ENCODE assay signal across 1 cellular context in the genomic region with DNA sequence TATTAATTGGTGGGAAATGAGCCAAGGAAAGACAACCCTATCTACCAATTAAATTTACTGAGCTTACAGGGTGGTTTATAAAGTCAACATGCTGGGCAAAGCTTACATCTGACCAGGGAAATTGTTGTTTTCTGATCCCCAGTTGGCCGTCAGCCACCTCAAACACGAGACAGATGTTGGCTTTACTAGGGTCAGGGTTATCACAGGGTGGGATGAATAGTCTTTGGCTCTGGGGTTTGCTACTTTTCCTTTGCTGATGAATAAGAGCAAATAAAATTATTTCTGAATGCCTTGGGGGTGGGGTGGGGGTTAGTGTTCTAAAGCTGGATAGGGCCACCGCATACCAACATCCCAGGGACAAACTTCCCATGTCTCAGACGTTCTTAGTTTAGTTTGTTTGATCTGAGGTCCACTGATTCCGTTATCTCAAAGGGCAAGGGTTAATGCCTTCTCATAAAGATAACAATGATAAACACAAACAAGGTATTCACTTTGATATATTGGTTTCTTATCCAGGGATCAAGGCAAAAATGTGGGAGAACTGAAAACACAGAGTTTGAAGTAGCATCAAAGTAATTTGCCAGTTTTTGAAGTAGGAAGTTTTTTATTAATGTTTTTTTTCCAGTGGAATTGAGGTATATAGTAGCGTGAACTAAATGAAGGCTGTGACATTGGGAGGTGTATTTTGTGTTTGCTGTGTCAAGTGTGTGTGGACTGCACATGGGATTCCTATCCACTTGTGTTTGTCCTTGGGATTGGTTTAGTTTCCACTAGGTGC.
TF ChIP-seq lines count a peak whose summit lies in the region.

No MANE protein-coding gene starts in this region.

TF ChIP-seq in HepG2, 621 proteins besides CTCF, POLR2A, EP300 and RAD21 (continued from another document and continues in another):
- TF ChIP-seq ZNF724P (CRISPR knock-in tag; IDR thresholded peaks at IDR 0.05; ENCODE audit: borderline replicate concordance) (peak; percentile 16; the same call in 1 of the 2 replicates), ZSCAN21 (CRISPR knock-in tag; IDR thresholded peaks at IDR 0.05; ENCODE audit: borderline replicate concordance) (no peak; the same call in 1 of the 2 replicates), ZBTB7A (CRISPR knock-in tag; IDR thresholded peaks at IDR 0.05) (no peak), AHR (CRISPR knock-in tag; IDR thresholded peaks at IDR 0.05) (no peak; the same call in 1 of the 2 replicates), ZNF343 (CRISPR knock-in tag; IDR thresholded peaks at IDR 0.05) (no peak), MED13 (CRISPR knock-in tag; IDR thresholded peaks at IDR 0.05) (peak; percentile 65; the same call in 1 of the 2 replicates), ZC3H4 (CRISPR knock-in tag; IDR thresholded peaks at IDR 0.05; ENCODE audit: borderline replicate concordance) (no peak), ZFP36L1 (CRISPR knock-in tag; IDR thresholded peaks at IDR 0.05) (no peak; the same call in 1 of the 2 replicates), RFX5 (IDR thresholded peaks at IDR 0.05; ENCODE audit: low read depth, low read length) (no peak), REL (CRISPR knock-in tag; conservative IDR thresholded peaks at IDR 0.05) (no peak), PRMT3 (CRISPR knock-in tag; IDR thresholded peaks at IDR 0.05; ENCODE audit: borderline replicate concordance, low read depth) (no peak), MAFK (conservative IDR thresholded peaks at IDR 0.05 in 1 of 2, IDR thresholded peaks at IDR 0.05 in 1 of 2; ENCODE audit: low read length in 2 of 2) (no peak), ZNF629 (CRISPR knock-in tag; conservative IDR thresholded peaks at IDR 0.05) (peak; percentile 8; the same call in 1 of the 2 replicates), NFRKB (IDR thresholded peaks at IDR 0.05) (no peak), ZFP1 (CRISPR knock-in tag; IDR thresholded peaks at IDR 0.05) (peak; percentile 84), NFKBIZ (CRISPR knock-in tag; IDR thresholded peaks at IDR 0.05) (no peak), SRF (IDR thresholded peaks at IDR 0.05; ENCODE audit: low read depth, low read length) (no peak), ZNF337 (CRISPR knock-in tag; IDR thresholded peaks at IDR 0.05; ENCODE audit: borderline replicate concordance, low read depth) (no peak), SALL2 (CRISPR knock-in tag; IDR thresholded peaks at IDR 0.05) (peak; percentile 28; the same call in 1 of the 2 replicates), RNF2 (conservative IDR thresholded peaks at IDR 0.05; ENCODE audit: low read depth) (no peak; the same call in none of the 2 replicates), RARA (CRISPR knock-in tag; IDR thresholded peaks at IDR 0.05) (peak; percentile 97), SP2 (CRISPR knock-in tag; IDR thresholded peaks at IDR 0.05) (no peak), ZNF713 (CRISPR knock-in tag; IDR thresholded peaks at IDR 0.05) (no peak), FOXA1 (IDR thresholded peaks at IDR 0.05) (peak; percentile 77; the same call in 1 of the 2 replicates), FOXA1 (CRISPR knock-in tag; IDR thresholded peaks at IDR 0.05) (peak; percentile 95), ZNF292 (CRISPR knock-in tag; IDR thresholded peaks at IDR 0.05; ENCODE audit: borderline replicate concordance, low read depth) (peak; percentile 49; the same call in 1 of the 2 replicates), ZNF614 (CRISPR knock-in tag; IDR thresholded peaks at IDR 0.05; ENCODE audit: borderline replicate concordance) (peak; percentile 61; the same call in 1 of the 2 replicates), ZKSCAN5 (CRISPR knock-in tag; IDR thresholded peaks at IDR 0.05) (no peak), TCF7 (IDR thresholded peaks at IDR 0.05; ENCODE audit: low read depth) (peak; percentile 99)
- TF ChIP-seq, protein P1, sequence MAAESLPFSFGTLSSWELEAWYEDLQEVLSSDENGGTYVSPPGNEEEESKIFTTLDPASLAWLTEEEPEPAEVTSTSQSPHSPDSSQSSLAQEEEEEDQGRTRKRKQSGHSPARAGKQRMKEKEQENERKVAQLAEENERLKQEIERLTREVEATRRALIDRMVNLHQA (CRISPR knock-in tag; IDR thresholded peaks at IDR 0.05), result no peak
- TF ChIP-seq, protein P2, sequence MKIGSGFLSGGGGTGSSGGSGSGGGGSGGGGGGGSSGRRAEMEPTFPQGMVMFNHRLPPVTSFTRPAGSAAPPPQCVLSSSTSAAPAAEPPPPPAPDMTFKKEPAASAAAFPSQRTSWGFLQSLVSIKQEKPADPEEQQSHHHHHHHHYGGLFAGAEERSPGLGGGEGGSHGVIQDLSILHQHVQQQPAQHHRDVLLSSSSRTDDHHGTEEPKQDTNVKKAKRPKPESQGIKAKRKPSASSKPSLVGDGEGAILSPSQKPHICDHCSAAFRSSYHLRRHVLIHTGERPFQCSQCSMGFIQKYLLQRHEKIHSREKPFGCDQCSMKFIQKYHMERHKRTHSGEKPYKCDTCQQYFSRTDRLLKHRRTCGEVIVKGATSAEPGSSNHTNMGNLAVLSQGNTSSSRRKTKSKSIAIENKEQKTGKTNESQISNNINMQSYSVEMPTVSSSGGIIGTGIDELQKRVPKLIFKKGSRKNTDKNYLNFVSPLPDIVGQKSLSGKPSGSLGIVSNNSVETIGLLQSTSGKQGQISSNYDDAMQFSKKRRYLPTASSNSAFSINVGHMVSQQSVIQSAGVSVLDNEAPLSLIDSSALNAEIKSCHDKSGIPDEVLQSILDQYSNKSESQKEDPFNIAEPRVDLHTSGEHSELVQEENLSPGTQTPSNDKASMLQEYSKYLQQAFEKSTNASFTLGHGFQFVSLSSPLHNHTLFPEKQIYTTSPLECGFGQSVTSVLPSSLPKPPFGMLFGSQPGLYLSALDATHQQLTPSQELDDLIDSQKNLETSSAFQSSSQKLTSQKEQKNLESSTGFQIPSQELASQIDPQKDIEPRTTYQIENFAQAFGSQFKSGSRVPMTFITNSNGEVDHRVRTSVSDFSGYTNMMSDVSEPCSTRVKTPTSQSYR (CRISPR knock-in tag; IDR thresholded peaks at IDR 0.05; ENCODE audit: borderline replicate concordance), result peak; percentile 90; the same call in 1 of the 2 replicates
- TF ChIP-seq, protein P3, sequence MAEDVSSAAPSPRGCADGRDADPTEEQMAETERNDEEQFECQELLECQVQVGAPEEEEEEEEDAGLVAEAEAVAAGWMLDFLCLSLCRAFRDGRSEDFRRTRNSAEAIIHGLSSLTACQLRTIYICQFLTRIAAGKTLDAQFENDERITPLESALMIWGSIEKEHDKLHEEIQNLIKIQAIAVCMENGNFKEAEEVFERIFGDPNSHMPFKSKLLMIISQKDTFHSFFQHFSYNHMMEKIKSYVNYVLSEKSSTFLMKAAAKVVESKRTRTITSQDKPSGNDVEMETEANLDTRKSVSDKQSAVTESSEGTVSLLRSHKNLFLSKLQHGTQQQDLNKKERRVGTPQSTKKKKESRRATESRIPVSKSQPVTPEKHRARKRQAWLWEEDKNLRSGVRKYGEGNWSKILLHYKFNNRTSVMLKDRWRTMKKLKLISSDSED (CRISPR knock-in tag; IDR thresholded peaks at IDR 0.05), result no peak
- TF ChIP-seq, protein P4, sequence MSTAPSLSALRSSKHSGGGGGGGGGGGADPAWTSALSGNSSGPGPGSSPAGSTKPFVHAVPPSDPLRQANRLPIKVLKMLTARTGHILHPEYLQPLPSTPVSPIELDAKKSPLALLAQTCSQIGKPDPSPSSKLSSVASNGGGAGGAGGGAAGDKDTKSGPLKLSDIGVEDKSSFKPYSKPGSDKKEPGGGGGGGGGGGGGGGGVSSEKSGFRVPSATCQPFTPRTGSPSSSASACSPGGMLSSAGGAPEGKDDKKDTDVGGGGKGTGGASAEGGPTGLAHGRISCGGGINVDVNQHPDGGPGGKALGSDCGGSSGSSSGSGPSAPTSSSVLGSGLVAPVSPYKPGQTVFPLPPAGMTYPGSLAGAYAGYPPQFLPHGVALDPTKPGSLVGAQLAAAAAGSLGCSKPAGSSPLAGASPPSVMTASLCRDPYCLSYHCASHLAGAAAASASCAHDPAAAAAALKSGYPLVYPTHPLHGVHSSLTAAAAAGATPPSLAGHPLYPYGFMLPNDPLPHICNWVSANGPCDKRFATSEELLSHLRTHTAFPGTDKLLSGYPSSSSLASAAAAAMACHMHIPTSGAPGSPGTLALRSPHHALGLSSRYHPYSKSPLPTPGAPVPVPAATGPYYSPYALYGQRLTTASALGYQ (CRISPR knock-in tag; IDR thresholded peaks at IDR 0.05), result peak; percentile 99
- TF ChIP-seq, protein P5, sequence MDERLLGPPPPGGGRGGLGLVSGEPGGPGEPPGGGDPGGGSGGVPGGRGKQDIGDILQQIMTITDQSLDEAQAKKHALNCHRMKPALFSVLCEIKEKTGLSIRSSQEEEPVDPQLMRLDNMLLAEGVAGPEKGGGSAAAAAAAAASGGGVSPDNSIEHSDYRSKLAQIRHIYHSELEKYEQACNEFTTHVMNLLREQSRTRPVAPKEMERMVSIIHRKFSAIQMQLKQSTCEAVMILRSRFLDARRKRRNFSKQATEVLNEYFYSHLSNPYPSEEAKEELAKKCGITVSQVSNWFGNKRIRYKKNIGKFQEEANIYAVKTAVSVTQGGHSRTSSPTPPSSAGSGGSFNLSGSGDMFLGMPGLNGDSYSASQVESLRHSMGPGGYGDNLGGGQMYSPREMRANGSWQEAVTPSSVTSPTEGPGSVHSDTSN (CRISPR knock-in tag; IDR thresholded peaks at IDR 0.05), result peak; percentile 46; the same call in 1 of the 2 replicates
- TF ChIP-seq, protein P6, sequence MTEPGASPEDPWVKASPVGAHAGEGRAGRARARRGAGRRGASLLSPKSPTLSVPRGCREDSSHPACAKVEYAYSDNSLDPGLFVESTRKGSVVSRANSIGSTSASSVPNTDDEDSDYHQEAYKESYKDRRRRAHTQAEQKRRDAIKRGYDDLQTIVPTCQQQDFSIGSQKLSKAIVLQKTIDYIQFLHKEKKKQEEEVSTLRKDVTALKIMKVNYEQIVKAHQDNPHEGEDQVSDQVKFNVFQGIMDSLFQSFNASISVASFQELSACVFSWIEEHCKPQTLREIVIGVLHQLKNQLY (CRISPR knock-in tag; IDR thresholded peaks at IDR 0.05), result peak; percentile 75; the same call in 1 of the 2 replicates
- TF ChIP-seq, protein P7, sequence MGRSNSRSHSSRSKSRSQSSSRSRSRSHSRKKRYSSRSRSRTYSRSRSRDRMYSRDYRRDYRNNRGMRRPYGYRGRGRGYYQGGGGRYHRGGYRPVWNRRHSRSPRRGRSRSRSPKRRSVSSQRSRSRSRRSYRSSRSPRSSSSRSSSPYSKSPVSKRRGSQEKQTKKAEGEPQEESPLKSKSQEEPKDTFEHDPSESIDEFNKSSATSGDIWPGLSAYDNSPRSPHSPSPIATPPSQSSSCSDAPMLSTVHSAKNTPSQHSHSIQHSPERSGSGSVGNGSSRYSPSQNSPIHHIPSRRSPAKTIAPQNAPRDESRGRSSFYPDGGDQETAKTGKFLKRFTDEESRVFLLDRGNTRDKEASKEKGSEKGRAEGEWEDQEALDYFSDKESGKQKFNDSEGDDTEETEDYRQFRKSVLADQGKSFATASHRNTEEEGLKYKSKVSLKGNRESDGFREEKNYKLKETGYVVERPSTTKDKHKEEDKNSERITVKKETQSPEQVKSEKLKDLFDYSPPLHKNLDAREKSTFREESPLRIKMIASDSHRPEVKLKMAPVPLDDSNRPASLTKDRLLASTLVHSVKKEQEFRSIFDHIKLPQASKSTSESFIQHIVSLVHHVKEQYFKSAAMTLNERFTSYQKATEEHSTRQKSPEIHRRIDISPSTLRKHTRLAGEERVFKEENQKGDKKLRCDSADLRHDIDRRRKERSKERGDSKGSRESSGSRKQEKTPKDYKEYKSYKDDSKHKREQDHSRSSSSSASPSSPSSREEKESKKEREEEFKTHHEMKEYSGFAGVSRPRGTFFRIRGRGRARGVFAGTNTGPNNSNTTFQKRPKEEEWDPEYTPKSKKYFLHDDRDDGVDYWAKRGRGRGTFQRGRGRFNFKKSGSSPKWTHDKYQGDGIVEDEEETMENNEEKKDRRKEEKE (IDR thresholded peaks at IDR 0.05), result no peak
- TF ChIP-seq, protein P8, sequence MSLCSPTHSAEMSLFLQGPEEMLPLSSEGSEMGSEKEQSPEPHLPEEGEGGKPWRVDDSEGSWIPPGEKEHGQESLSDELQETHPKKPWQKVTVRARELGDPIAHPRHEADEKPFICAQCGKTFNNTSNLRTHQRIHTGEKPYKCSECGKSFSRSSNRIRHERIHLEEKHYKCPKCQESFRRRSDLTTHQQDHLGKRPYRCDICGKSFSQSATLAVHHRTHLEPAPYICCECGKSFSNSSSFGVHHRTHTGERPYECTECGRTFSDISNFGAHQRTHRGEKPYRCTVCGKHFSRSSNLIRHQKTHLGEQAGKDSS (CRISPR knock-in tag; IDR thresholded peaks at IDR 0.05; ENCODE audit: borderline replicate concordance, low read depth), result no peak
- TF ChIP-seq, protein P9, sequence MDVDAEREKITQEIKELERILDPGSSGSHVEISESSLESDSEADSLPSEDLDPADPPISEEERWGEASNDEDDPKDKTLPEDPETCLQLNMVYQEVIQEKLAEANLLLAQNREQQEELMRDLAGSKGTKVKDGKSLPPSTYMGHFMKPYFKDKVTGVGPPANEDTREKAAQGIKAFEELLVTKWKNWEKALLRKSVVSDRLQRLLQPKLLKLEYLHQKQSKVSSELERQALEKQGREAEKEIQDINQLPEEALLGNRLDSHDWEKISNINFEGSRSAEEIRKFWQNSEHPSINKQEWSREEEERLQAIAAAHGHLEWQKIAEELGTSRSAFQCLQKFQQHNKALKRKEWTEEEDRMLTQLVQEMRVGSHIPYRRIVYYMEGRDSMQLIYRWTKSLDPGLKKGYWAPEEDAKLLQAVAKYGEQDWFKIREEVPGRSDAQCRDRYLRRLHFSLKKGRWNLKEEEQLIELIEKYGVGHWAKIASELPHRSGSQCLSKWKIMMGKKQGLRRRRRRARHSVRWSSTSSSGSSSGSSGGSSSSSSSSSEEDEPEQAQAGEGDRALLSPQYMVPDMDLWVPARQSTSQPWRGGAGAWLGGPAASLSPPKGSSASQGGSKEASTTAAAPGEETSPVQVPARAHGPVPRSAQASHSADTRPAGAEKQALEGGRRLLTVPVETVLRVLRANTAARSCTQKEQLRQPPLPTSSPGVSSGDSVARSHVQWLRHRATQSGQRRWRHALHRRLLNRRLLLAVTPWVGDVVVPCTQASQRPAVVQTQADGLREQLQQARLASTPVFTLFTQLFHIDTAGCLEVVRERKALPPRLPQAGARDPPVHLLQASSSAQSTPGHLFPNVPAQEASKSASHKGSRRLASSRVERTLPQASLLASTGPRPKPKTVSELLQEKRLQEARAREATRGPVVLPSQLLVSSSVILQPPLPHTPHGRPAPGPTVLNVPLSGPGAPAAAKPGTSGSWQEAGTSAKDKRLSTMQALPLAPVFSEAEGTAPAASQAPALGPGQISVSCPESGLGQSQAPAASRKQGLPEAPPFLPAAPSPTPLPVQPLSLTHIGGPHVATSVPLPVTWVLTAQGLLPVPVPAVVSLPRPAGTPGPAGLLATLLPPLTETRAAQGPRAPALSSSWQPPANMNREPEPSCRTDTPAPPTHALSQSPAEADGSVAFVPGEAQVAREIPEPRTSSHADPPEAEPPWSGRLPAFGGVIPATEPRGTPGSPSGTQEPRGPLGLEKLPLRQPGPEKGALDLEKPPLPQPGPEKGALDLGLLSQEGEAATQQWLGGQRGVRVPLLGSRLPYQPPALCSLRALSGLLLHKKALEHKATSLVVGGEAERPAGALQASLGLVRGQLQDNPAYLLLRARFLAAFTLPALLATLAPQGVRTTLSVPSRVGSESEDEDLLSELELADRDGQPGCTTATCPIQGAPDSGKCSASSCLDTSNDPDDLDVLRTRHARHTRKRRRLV (CRISPR knock-in tag; IDR thresholded peaks at IDR 0.05), result no peak
